9 cellular contexts compared by ENCODE assay signal in the genomic region with DNA sequence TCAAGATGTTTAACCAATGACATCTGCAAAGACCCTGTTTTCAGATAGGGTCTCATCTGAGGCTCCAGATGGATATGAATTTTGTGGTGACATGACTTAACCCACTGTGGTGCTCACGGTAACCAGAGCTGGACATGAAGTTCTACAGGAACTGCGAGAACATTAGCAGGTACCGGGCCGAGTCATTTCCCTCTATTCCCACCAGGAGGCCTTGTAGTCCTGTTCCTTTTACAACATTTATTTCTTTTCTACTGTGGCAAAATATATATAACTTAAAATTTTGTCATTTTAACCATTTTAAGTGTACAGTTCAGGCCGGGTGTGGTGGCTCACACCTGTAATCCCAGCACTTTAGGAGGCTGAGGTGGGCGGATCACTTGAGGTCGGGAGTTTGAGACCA. TPM values are rescaled to one million over a fixed set of nuclear protein-coding genes. Genes with fewer than 3 reads are reported as not detected.
DNase-seq lines count a peak whose midpoint lies in the region; ATAC-seq and TF ChIP-seq lines count a peak whose summit lies in the region.
"Had no signal": no experiment of that assay in that cellular context is flagged by ENCODE, and none has a peak within 500 bp of the region (broad histone marks: within the 10 kb centered on the region; RNA-seq: fewer than 3 reads in every experiment).

No MANE protein-coding gene starts in this region.

- TF ChIP-seq CTCF in chondrocyte (IDR thresholded peaks at IDR 0.05): peak; percentile 76
- peak; percentile 58 for TF ChIP-seq CTCF in neutrophil (IDR thresholded peaks at IDR 0.05)

- no peak for ATAC-seq in HG03442 (IDR thresholded peaks at IDR 0.05; ENCODE audit: unreplicated experiment)

- H3K4me1 Mint-ChIP-seq in chondrocyte (ENCODE audit: low read depth): peaks cover 19% of the 10 kb centered on the region

- H3K27me3 ChIP-seq in MG63 (no peaks in the 10 kb centered on the region), neutrophil (peaks cover 36% of the 10 kb centered on the region)

- H3K4me3 Mint-ChIP-seq in chondrocyte (ENCODE audit: unreplicated experiment): no peak overlapping the region

- no peak overlapping the region for H3K27ac Mint-ChIP-seq in chondrocyte (ENCODE audit: unreplicated experiment)

- H3K36me3 Mint-ChIP-seq in chondrocyte (ENCODE audit: low read depth): no peaks in the 10 kb centered on the region

- H3K4me1 ChIP-seq in neutrophil (ENCODE audit: control insufficient read depth in 1 of 2, insufficient read depth in 1 of 2, low read depth in 1 of 2, low read length in 1 of 2): peaks cover 29 to 31% of the 10 kb centered on the region in 2 experiments

- H3K27ac ChIP-seq in neutrophil: no peak overlapping the region

- no peaks in the 10 kb centered on the region for H3K36me3 ChIP-seq in MG63
- H3K36me3 ChIP-seq in neutrophil: no peaks in the 10 kb centered on the region

- H3K27me3 Mint-ChIP-seq in chondrocyte (ENCODE audit: low read depth): no peaks in the 10 kb centered on the region

- H3K9me3 Mint-ChIP-seq in chondrocyte (ENCODE audit: low read depth): no peaks in the 10 kb centered on the region

- peak; percentile 33 for DNase-seq in EH (ENCODE audit: low read depth)
- DNase-seq in MG63: peak; percentile 39
- DNase-seq in chondrocyte (ENCODE audit: low spot score): no peak
- DNase-seq in activated CD4-positive, CD25-positive, alpha-beta regulatory T cell treated with anti-CD3 and anti-CD28 coated beads, Interleukin-2, amount 50 U/mL, for 72 hours: no peak
- no peak for DNase-seq in effector CD4-positive, alpha-beta T cell
- DNase-seq in hypothalamus (lab: John Stamatoyannopoulos, UW): no peak
- DNase-seq: activated gamma-delta T cell treated with Interleukin-2 at 50 U/mL for 16 hours had no signal

- H3K4me3 ChIP-seq in MG63 (no peak overlapping the region), neutrophil (ENCODE audit: low read depth in 1 of 2, low read length in 1 of 2) (no peak overlapping the region)

- H3K9me3 ChIP-seq in MG63 (no peaks in the 10 kb centered on the region), neutrophil (no peaks in the 10 kb centered on the region)

RNA-seq across cellular contexts. Expression of a gene that starts 7.6 kb away (rescaled TPM):
- 1.0 TPM in 1 of 2 replicates, not detected in the other for total RNA-seq in MG63 (2014; rRNA removed; shearing (Covaris generic); ENCODE audit: low replicate concordance)
- not detected in 3 replicates for total RNA-seq in chondrocyte

RNA-seq across cellular contexts. Expression of a gene that starts 26.0 kb away (rescaled TPM):
- total RNA-seq in MG63 (2014; rRNA removed; shearing (Covaris generic); ENCODE audit: low replicate concordance): 2.2 and 8.8 TPM in 2 replicates
- total RNA-seq in chondrocyte: 40.7 to 46.0 TPM (median 44.4 TPM) in 3 replicates

RNA-seq across cellular contexts. Expression of a gene that starts 48.9 kb away (rescaled TPM):
- not detected in 2 replicates for total RNA-seq in MG63 (2014; rRNA removed; shearing (Covaris generic); ENCODE audit: low replicate concordance)
- total RNA-seq in chondrocyte: not detected in 3 replicates

RNA-seq across cellular contexts. Expression of a gene that starts 51.1 kb away (rescaled TPM):
- 2.3 and 3.1 TPM in 2 replicates for total RNA-seq in MG63 (2014; rRNA removed; shearing (Covaris generic); ENCODE audit: low replicate concordance)
- total RNA-seq in chondrocyte: 2.1 to 8.9 TPM (median 8.1 TPM) in 3 replicates

RNA-seq across cellular contexts. Expression of a gene that starts 57.7 kb away (rescaled TPM):
- 139 and 195 TPM in 2 replicates for total RNA-seq in MG63 (2014; rRNA removed; shearing (Covaris generic); ENCODE audit: low replicate concordance)
- 35.4 to 49.4 TPM (median 39.2 TPM) in 3 replicates for total RNA-seq in chondrocyte

Comparison
In these comparisons a context has a peak if more than half of its experiments do, and no peak if none do; other contexts are left out.
1. DNase-seq: peak in EH (single experiment) and MG63 (single experiment); none in chondrocyte (single experiment), activated CD4-positive, CD25-positive, alpha-beta regulatory T cell treated with anti-CD3 and anti-CD28 coated beads, Interleukin-2, amount 50 U/mL, for 72 hours (single experiment), effector CD4-positive, alpha-beta T cell (single experiment) and hypothalamus (0 of 51).